In the genomic region with DNA sequence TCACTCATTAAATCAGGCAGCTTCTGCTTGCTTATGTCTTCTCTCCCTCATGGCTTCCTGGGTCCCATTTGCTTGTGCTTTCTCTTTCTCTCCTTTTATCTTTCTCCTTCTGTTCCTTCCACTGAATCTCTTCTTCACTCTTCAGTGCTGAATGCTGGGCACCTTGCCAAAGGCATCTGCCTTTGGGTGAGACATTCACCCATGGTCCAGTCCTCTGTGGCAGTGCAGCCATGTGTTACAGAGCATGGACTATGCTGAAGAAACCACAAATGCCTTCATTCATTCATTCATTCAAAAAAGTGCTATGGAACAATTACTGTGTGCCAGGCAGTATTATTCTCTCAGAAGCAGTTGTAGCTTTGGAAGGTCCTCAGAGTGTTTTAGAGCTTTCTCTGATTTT, we compare ENCODE assay signal across 22 cellular contexts.
DNase-seq lines count a peak whose midpoint lies in the region; ATAC-seq, FAIRE-seq and TF ChIP-seq lines count a peak whose summit lies in the region.
"Had no signal": no experiment of that assay in that cellular context is flagged by ENCODE, and none has a peak within 500 bp of the region (broad histone marks: within the 10 kb centered on the region; RNA-seq: fewer than 3 reads in every experiment).

No MANE protein-coding gene starts in this region.

- H3K27me3 ChIP-seq in left ventricle myocardium inferior (ENCODE audit: low read depth) (no peaks in the 10 kb centered on the region), endothelial cell of umbilical vein (ENCODE audit: control insufficient read depth in 2 of 2, insufficient read depth in 2 of 2, low read length in 2 of 2) (no peaks in the 10 kb centered on the region), testis (no peaks in the 10 kb centered on the region)
- H3K27me3 ChIP-seq: BE2C, MG63 had no signal

- BruUV-seq in endothelial cell of umbilical vein (replicated peaks; lab: Mats Ljungman, UMichigan) = TSS peak; percentile 59

- FAIRE-seq in endothelial cell of umbilical vein (lab: Jason Lieb, UNC) = no peak
- FAIRE-seq: H54 had no signal

- dilution Hi-C loops in endothelial cell of umbilical vein (cut with MboI; ENCODE audit: extremely low pct_ligation_motif_present, low sequenced_read_pairs) = no loop called here

- no peak overlapping the region for H3K27ac ChIP-seq in left ventricle myocardium inferior (replicated peaks)
- H3K27ac ChIP-seq in endothelial cell of umbilical vein (ENCODE audit: insufficient read depth, low read depth, low read length) = peak overlapping the region; percentile 85
- H3K27ac ChIP-seq in testis = no peak overlapping the region
- H3K27ac ChIP-seq: 22Rv1 had no signal

- no peak overlapping the region for H2AFZ ChIP-seq in endothelial cell of umbilical vein (ENCODE audit: low read depth, low read length)

- CTCF ChIA-PET in endothelial cell of umbilical vein (lab: Charles Lee) = interaction anchor here (0.6 to 10.2 kb wide), 4 partner anchors 15 to 588 kb away, joined by 3 to 413 read pairs (median 3); no protein-coding TSS in a partner anchor

- H3K79me2 ChIP-seq in endothelial cell of umbilical vein (ENCODE audit: control insufficient read depth, insufficient read depth, low read length) = no peaks in the 10 kb centered on the region

- peak; percentile 53 for ATAC-seq in Right ventricle myocardium superior (ENCODE audit: poor library complexity)

- no peaks in the 10 kb centered on the region for H3K9me1 ChIP-seq in endothelial cell of umbilical vein (replicated peaks; ENCODE audit: control insufficient read depth, extremely low read depth, insufficient read depth, low read length)

- no peak for TF ChIP-seq CTCF in left ventricle myocardium inferior (IDR thresholded peaks at IDR 0.05; ENCODE audit: borderline replicate concordance)
- no peak for TF ChIP-seq CTCF in endothelial cell of umbilical vein (IDR thresholded peaks at IDR 0.05; ENCODE audit: extremely low read depth in 1 of 2, insufficient read depth in 1 of 2, low read depth in 1 of 2, low read length in 2 of 2)
- no peak for TF ChIP-seq CTCF in testis (IDR thresholded peaks at IDR 0.05)

- H3K4me2 ChIP-seq in endothelial cell of umbilical vein (ENCODE audit: insufficient read depth, low read length) = peak overlapping the region; percentile 63

- H3K4me3 ChIP-seq in left ventricle myocardium inferior = no peak overlapping the region
- no peak overlapping the region for H3K4me3 ChIP-seq in endothelial cell of umbilical vein (replicated peaks in 1 of 3; ENCODE audit: insufficient read depth in 1 of 3, low read depth in 1 of 3, low read length in 3 of 3)
- H3K4me3 ChIP-seq in testis = no peak overlapping the region
- H3K4me3 ChIP-seq: MG63 had no signal

- H3K4me1 ChIP-seq in left ventricle myocardium inferior (peaks cover 10% of the 10 kb centered on the region), endothelial cell of umbilical vein (ENCODE audit: control insufficient read depth, extremely low read depth, insufficient read depth, low read length) (peaks cover 55% of the 10 kb centered on the region), testis (no peaks in the 10 kb centered on the region)
- H3K4me1 ChIP-seq: BE2C had no signal

- no peaks in the 10 kb centered on the region for H4K20me1 ChIP-seq in endothelial cell of umbilical vein (replicated peaks; ENCODE audit: control insufficient read depth, extremely low read depth, insufficient read depth, low read length)

- intact Hi-C loops in Right ventricle myocardium superior (cut with DNase I) (no loop called here), left ventricle myocardium inferior (cut with micrococcal nuclease) (no loop called here), endothelial cell of umbilical vein (cut with micrococcal nuclease) (loop anchor here (5.0 to 10.0 kb wide), 2 partner anchors 733 to 950 kb away; partner anchors contain the start of gene SDR39U1), testis (cut with DNase I; ENCODE audit: low total_unique reads) (no loop called here)

- H3K36me3 ChIP-seq in left ventricle myocardium inferior = no peaks in the 10 kb centered on the region
- H3K36me3 ChIP-seq in endothelial cell of umbilical vein (ENCODE audit: control insufficient read depth in 2 of 2, extremely low read depth in 1 of 2, insufficient read depth in 2 of 2, low read length in 2 of 2) = no peaks in the 10 kb centered on the region
- H3K36me3 ChIP-seq in testis (ENCODE audit: low read depth, missing control alignments) = no peaks in the 10 kb centered on the region
- H3K36me3 ChIP-seq: BE2C, MG63 had no signal

- peak overlapping the region; percentile 53 for H3K9ac ChIP-seq in endothelial cell of umbilical vein (replicated peaks; ENCODE audit: extremely low read depth, insufficient read depth, low read length)

- peak; percentile 55 for DNase-seq in DMS79 treated with DMSO at 0.1 percent for 48 hours (lab: John Stamatoyannopoulos, UW)
- no peak for DNase-seq in DMS79 (lab: John Stamatoyannopoulos, UW)
- no peak for DNase-seq in Right ventricle myocardium superior
- DNase-seq in left ventricle myocardium inferior = no peak
- no peak for DNase-seq in endothelial cell of umbilical vein (ENCODE audit: low read depth, low spot score)
- peak; percentile 20 for DNase-seq in testis
- DNase-seq in NCI-H2081 (lab: John Stamatoyannopoulos, UW) = no peak
- no peak for DNase-seq in erythroblast (lab: John Stamatoyannopoulos, UW)
- DNase-seq: BE2C; CD8-positive, alpha-beta memory T cell; DMS 273 treated with DMSO at 0.1 percent for 48 hours; EL; HFFc6; IMR-90; Karpas-422; MG63; NCI-H1092 treated with DMSO at 0.1 percent for 48 hours; NCI-H1694 treated with DMSO at 0.1 percent for 48 hours; NCI-H524 treated with DMSO at 0.1 percent for 48 hours; NK-92 treated with Interleukin-12 subunit alpha and Interleukin-12 subunit beta, amount 100 ng/mL, for 24 hours had no signal

- H3K9me3 ChIP-seq in left ventricle myocardium inferior (replicated peaks) (no peaks in the 10 kb centered on the region), endothelial cell of umbilical vein (replicated peaks; ENCODE audit: control insufficient read depth, insufficient read depth, low read length) (no peaks in the 10 kb centered on the region), testis (no peaks in the 10 kb centered on the region)
- H3K9me3 ChIP-seq: BE2C, MG63 had no signal

- TF ChIP-seq POLR2A in endothelial cell of umbilical vein (IDR thresholded peaks at IDR 0.05; ENCODE audit: low read depth, low read length) = no peak
- no peak for TF ChIP-seq POLR2A in testis (IDR thresholded peaks at IDR 0.05)
- no peak for TF ChIP-seq POLR2A in erythroblast (IDR thresholded peaks at IDR 0.05; ENCODE audit: low read length)

- POLR2A ChIA-PET in endothelial cell of umbilical vein (lab: Charles Lee) = no interaction called here

TF ChIP-seq in endothelial cell of umbilical vein, 7 proteins besides CTCF, POLR2A, EP300 and RAD21:
- TF ChIP-seq POLR2AphosphoS5 (IDR thresholded peaks at IDR 0.05; ENCODE audit: insufficient read depth, low read depth, low read length) (no peak), JUN (IDR thresholded peaks at IDR 0.05; ENCODE audit: borderline replicate concordance, insufficient read depth, insufficient read length, low read depth) (no peak)

Comparison
In these comparisons a context has a peak if more than half of its experiments do, and no peak if none do; other contexts are left out.
1. DNase-seq: peak in DMS79 treated with DMSO at 0.1 percent for 48 hours (single experiment) and testis (single experiment); none in DMS79 (single experiment), Right ventricle myocardium superior (single experiment), left ventricle myocardium inferior (single experiment), endothelial cell of umbilical vein (single experiment), NCI-H2081 (0 of 2) and erythroblast (0 of 2).